9 cellular contexts compared by ENCODE assay signal in the genomic region with DNA sequence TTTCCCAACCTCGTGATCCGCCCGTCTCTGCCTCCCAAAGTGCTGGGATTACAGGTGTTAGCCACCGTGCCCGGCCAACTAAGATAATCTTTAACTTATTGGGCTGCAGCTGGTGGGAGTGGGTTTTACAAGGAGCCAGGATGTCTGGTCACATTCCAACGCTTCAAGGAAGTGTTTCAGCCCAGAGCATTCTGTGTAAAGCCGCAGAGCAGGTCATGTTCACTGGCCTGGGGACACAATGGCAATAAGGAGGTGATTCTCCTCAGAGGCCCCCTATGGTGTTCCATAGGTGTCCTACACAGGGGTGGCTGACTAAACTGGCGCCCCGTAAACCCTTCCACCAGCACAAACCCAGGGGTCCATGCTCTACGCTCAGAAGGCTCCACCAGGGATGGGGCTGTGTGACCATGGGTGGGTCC. TPM values are rescaled to one million over a fixed set of nuclear protein-coding genes. Genes with fewer than 3 reads are reported as not detected.
A peak's percentile ranks its signal among the peaks of the same experiment; 100 is the strongest.
DNase-seq lines count a peak whose midpoint lies in the region; ATAC-seq and TF ChIP-seq lines count a peak whose summit lies in the region.
"Had no signal": no experiment of that assay in that cellular context is flagged by ENCODE, and none has a peak within 500 bp of the region (broad histone marks: within the 10 kb centered on the region; RNA-seq: fewer than 3 reads in every experiment).

No MANE protein-coding gene starts in this region.

- no peak for ATAC-seq in naive B cell (ENCODE audit: low read depth in 2 of 2)

- intact Hi-C loops in Caco-2 (cut with micrococcal nuclease; ENCODE audit: unreplicated experiment) = no loop called here
- intact Hi-C loops in posterior vena cava (cut with DNase I) = no loop called here

- H3K27me3 ChIP-seq in Caco-2 (replicated peaks; ENCODE audit: control insufficient read depth, insufficient read depth, low read length) = no peaks in the 10 kb centered on the region
- no peaks in the 10 kb centered on the region for H3K27me3 ChIP-seq in Karpas-422 (ENCODE audit: low read length)
- H3K27me3 ChIP-seq in ectodermal cell (ENCODE audit: control insufficient read depth, insufficient read depth, low read length, poor library complexity, severe bottlenecking) = no peaks in the 10 kb centered on the region

- POLR2A ChIA-PET in Caco-2 (lab: Charles Lee) = interaction anchor here (0.6 to 1.2 kb wide), 7 partner anchors 18 to 294 kb away, joined by 3 to 12 read pairs (median 5); a partner anchor contains a TSS

- peaks cover 6% of the 10 kb centered on the region for H3K79me2 ChIP-seq in Karpas-422 (ENCODE audit: low read length)

- H3K27me3 Mint-ChIP-seq in Caco-2 (ENCODE audit: insufficient read depth, unreplicated experiment) (no peaks in the 10 kb centered on the region), naive B cell (no peaks in the 10 kb centered on the region)

- peaks cover 14% of the 10 kb centered on the region for H3K4me1 Mint-ChIP-seq in Caco-2 (ENCODE audit: low read depth, unreplicated experiment)
- peaks cover 13 to 31% (median 25%) of the 10 kb centered on the region in 3 donors for H3K4me1 Mint-ChIP-seq in naive B cell

- peak overlapping the region; percentile 82 for H3K4me2 ChIP-seq in Karpas-422 (ENCODE audit: low read depth, low read length, poor library complexity, severe bottlenecking)

- H3K9me3 Mint-ChIP-seq in Caco-2 (ENCODE audit: unreplicated experiment) (no peaks in the 10 kb centered on the region), naive B cell (no peaks in the 10 kb centered on the region)

- H3K27ac Mint-ChIP-seq in Caco-2 (ENCODE audit: unreplicated experiment) = peak overlapping the region; percentile 96
- H3K27ac Mint-ChIP-seq in naive B cell = peak overlapping the region in 1 of 6 donors; percentile 81

- peaks cover 48% of the 10 kb centered on the region for H3K36me3 Mint-ChIP-seq in Caco-2 (ENCODE audit: insufficient read depth, unreplicated experiment)
- H3K36me3 Mint-ChIP-seq in naive B cell = no peaks in the 10 kb centered on the region

- H3K9me2 ChIP-seq in Karpas-422 (replicated peaks; ENCODE audit: insufficient read depth, low read length) = no peaks in the 10 kb centered on the region

- peak overlapping the region; percentile 84 for H3K9ac ChIP-seq in Karpas-422 (ENCODE audit: low read length)

- BruUV-seq in Caco-2 (replicated peaks; lab: Mats Ljungman, UMichigan) = no TSS peak

- peaks cover 9% of the 10 kb centered on the region for H3K4me1 ChIP-seq in Caco-2
- peaks cover 44% of the 10 kb centered on the region for H3K4me1 ChIP-seq in Karpas-422 (ENCODE audit: low read length)
- H3K4me1 ChIP-seq in ectodermal cell (ENCODE audit: control insufficient read depth, insufficient read depth, low read length) = peaks cover 4% of the 10 kb centered on the region

- no peaks in the 10 kb centered on the region for H4K20me1 ChIP-seq in Karpas-422 (ENCODE audit: insufficient read depth, low read depth, low read length)

- WGBS in ectodermal cell, 2 experiments = 87 to 90% methylated on average over 10 of the region's 10 CpGs

- H3K9me3 ChIP-seq in Caco-2 (no peaks in the 10 kb centered on the region), Karpas-422 (ENCODE audit: low read length) (no peaks in the 10 kb centered on the region), ectodermal cell (ENCODE audit: control insufficient read depth, low read length) (no peaks in the 10 kb centered on the region)

- H2AFZ ChIP-seq in Karpas-422 (ENCODE audit: low read length) = no peak overlapping the region; the same call in 1 of the 2 replicates

- DNase-seq in Caco-2 = peak; percentile 79 to 85
- DNase-seq in Karpas-422 = no peak
- DNase-seq in naive B cell = no peak
- DNase-seq in posterior vena cava (ENCODE audit: low spot score) = no peak
- no peak for DNase-seq in OCI-M2 (lab: John Stamatoyannopoulos, UW; ENCODE audit: unreplicated experiment)
- no peak for DNase-seq in middle frontal gyrus (ENCODE audit: extremely low spot score, low spot score)
- no peak for DNase-seq in mucosa of gallbladder (ENCODE audit: low spot score)
- DNase-seq: T1000 had no signal

- H3K4me3 ChIP-seq in Caco-2 (ENCODE audit: low read depth, low read length) (peak overlapping the region; percentile 55), Karpas-422 (ENCODE audit: low read length) (peak overlapping the region; percentile 66), ectodermal cell (ENCODE audit: insufficient read depth, low read depth, low read length) (peak overlapping the region; percentile 54)

- H3K27ac ChIP-seq in Karpas-422 (ENCODE audit: low read length) (peak overlapping the region; percentile 98), ectodermal cell (ENCODE audit: insufficient read depth, low read depth, low read length, poor library complexity, severe bottlenecking) (peak overlapping the region; percentile 33)

- H3K4me3 Mint-ChIP-seq in Caco-2 (ENCODE audit: unreplicated experiment) (peak overlapping the region; percentile 96), naive B cell (peak overlapping the region; percentile 48 to 87 (median 76))

- peaks cover 1% of the 10 kb centered on the region for H3K36me3 ChIP-seq in Caco-2 (ENCODE audit: control insufficient read depth, insufficient read depth, low read length)
- H3K36me3 ChIP-seq in Karpas-422 (ENCODE audit: insufficient read depth, low read length) = no peaks in the 10 kb centered on the region
- H3K36me3 ChIP-seq in ectodermal cell (ENCODE audit: control insufficient read depth, insufficient read depth, low read length) = no peaks in the 10 kb centered on the region

- CTCF ChIA-PET in Caco-2 (lab: Charles Lee) = interaction anchor here (0.5 kb wide), 1 partner anchor 10 kb away, joined by 3 read pairs; no protein-coding TSS in a partner anchor

- no peak for TF ChIP-seq CTCF in Caco-2 (IDR thresholded peaks at IDR 0.05; ENCODE audit: insufficient read depth in 1 of 2, low read depth in 1 of 2, low read length in 1 of 2, severe bottlenecking in 1 of 2, unreplicated experiment in 1 of 2)

RNA-seq across cellular contexts. Expression of a gene that starts 1.2 kb away (rescaled TPM):
- 176 and 178 TPM in 2 replicates for total RNA-seq in Caco-2 (2022)
- total RNA-seq in Karpas-422 (2014; rRNA removed; shearing (Covaris generic); ENCODE audit: low replicate concordance) = 39.6 and 45.8 TPM in 2 replicates
- polyA plus RNA-seq in ectodermal cell (2013, experiment 1 of 4) = 147 TPM
- 153 TPM for polyA plus RNA-seq in ectodermal cell (2013, experiment 2 of 4)
- polyA plus RNA-seq in ectodermal cell (2013, experiment 3 of 4) = 125 TPM
- 141 TPM for polyA plus RNA-seq in ectodermal cell (2013, experiment 4 of 4)
- polyA plus RNA-seq in naive B cell (ENCODE audit: low read depth in 6 of 6) = not detected
- total RNA-seq in posterior vena cava = 1 to 10 TPM; 1.7 to 7.4 TPM
- total RNA-seq in mucosa of gallbladder = 17.2 TPM

RNA-seq across cellular contexts. Expression of a gene that starts 17.1 kb away (rescaled TPM):
- total RNA-seq in Caco-2 (2022) = not detected in 2 replicates
- total RNA-seq in Karpas-422 (2014; rRNA removed; shearing (Covaris generic); ENCODE audit: low replicate concordance) = 0.63 and 1.0 TPM in 2 replicates
- 1.0 TPM for polyA plus RNA-seq in ectodermal cell (2013, experiment 1 of 4)
- 1.0 TPM for polyA plus RNA-seq in ectodermal cell (2013, experiment 2 of 4)
- 0.48 TPM for polyA plus RNA-seq in ectodermal cell (2013, experiment 3 of 4)
- 0.85 TPM for polyA plus RNA-seq in ectodermal cell (2013, experiment 4 of 4)
- polyA plus RNA-seq in naive B cell (ENCODE audit: low read depth in 6 of 6) = 1 to 10 TPM in 5 of 6 donors, not detected in 1; 2.0 to 3.3 (median 2.4) TPM
- 1 to 10 TPM; 2.2 to 3.7 TPM for total RNA-seq in posterior vena cava
- 9.0 TPM for total RNA-seq in mucosa of gallbladder

Comparison
In these comparisons a context has a peak if more than half of its experiments do, and no peak if none do; other contexts are left out.
1. DNase-seq: peak in Caco-2 (2 of 2); none in Karpas-422 (single experiment), naive B cell (single experiment), posterior vena cava (single experiment), OCI-M2 (single experiment), middle frontal gyrus (single experiment) and mucosa of gallbladder (single experiment).
2. Peak in every context shown above with its lines, with median percentiles within 50 percentile points of each other: H3K4me3 ChIP-seq.